Comparison of ENCODE assay signal across 16 cellular contexts in the genomic region with DNA sequence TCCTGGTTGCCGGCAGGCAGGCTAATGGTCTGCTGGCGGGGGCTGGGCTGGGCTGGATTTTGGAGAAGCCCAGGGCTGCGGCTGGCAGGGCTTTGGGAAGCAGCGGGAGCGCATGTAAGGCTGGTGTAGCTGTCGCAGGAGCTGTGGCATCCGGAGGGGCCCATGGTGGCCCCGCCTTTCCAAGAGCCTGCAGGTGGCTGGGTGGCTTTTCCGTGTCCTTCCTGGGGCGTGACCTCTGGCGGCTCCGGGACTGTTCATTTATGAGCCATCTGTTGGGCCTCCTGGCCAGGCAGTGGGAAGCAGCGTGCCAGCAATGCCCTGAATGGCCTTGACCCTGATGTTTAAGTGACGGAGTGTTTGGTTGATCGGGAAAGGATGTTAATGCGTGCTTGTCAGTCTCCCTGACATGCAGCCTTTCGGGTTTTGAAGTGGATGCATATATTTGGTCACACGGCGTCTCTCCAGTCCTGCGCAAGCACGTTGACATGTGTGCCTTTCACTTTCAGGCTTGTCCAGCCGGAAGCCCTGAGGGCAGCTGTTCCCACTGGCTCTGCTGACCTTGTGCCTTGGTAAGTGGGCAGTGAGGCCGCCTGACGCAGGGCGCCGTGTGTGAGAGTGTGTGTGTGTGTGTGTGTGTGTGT. TPM values are rescaled to one million over a fixed set of nuclear protein-coding genes. Genes with fewer than 3 reads are reported as not detected.
DNase-seq lines count a peak whose midpoint lies in the region; ATAC-seq and TF ChIP-seq lines count a peak whose summit lies in the region.
"Had no signal": no experiment of that assay in that cellular context is flagged by ENCODE, and none has a peak within 500 bp of the region (broad histone marks: within the 10 kb centered on the region; RNA-seq: fewer than 3 reads in every experiment).

No MANE protein-coding gene starts in this region.

- H3K9me3 ChIP-seq in heart left ventricle (no peaks in the 10 kb centered on the region), neural progenitor cell (ENCODE audit: low read depth) (no peaks in the 10 kb centered on the region)

- no peaks in the 10 kb centered on the region for H3K27me3 Mint-ChIP-seq in natural killer cell treated with Interleukin-12 subunit alpha and Interleukin-12 subunit beta and Interleukin-15 and Interleukin-18, amount 100 ng/mL, for 72 hours
- H3K27me3 Mint-ChIP-seq in natural killer cell (ENCODE audit: low read depth in 2 of 2) (no peaks in the 10 kb centered on the region), neural progenitor cell (ENCODE audit: insufficient read depth, low read depth) (peaks cover 9% of the 10 kb centered on the region)
- H3K27me3 Mint-ChIP-seq in activated CD4-positive, alpha-beta memory T cell treated with anti-CD3 and anti-CD28 coated beads for 36 hours, result no peaks in the 10 kb centered on the region
- H3K27me3 Mint-ChIP-seq: activated CD4-positive, alpha-beta T cell treated with anti-CD3 and anti-CD28 coated beads, Interleukin-2, amount 10 ng/mL, durations not matched to agents 24 days and 14 days had no signal

- no peaks in the 10 kb centered on the region for H3K79me2 ChIP-seq in neural progenitor cell (ENCODE audit: low read depth)

- H3K36me3 ChIP-seq in heart left ventricle, result peaks cover 0 to 66% (median 13%) of the 10 kb centered on the region in 9 donors
- H3K36me3 ChIP-seq in neural progenitor cell, result no peaks in the 10 kb centered on the region

- H3K4me1 Mint-ChIP-seq in natural killer cell treated with Interleukin-12 subunit alpha and Interleukin-12 subunit beta and Interleukin-15 and Interleukin-18, amount 100 ng/mL, for 72 hours (ENCODE audit: low read depth in 2 of 2), result peaks cover 14 to 18% of the 10 kb centered on the region in 2 donors
- H3K4me1 Mint-ChIP-seq in natural killer cell (peaks cover 19 to 27% of the 10 kb centered on the region in 2 donors), neural progenitor cell (peaks cover 23% of the 10 kb centered on the region)
- H3K4me1 Mint-ChIP-seq in activated CD4-positive, alpha-beta memory T cell treated with anti-CD3 and anti-CD28 coated beads for 36 hours (ENCODE audit: low read depth), result peaks cover 19% of the 10 kb centered on the region

- TF ChIP-seq CTCF in natural killer cell (IDR thresholded peaks at IDR 0.05), result no peak
- no peak for TF ChIP-seq CTCF in heart left ventricle (IDR thresholded peaks at IDR 0.05)
- no peak for TF ChIP-seq CTCF in neural progenitor cell (IDR thresholded peaks at IDR 0.05)

- H3K27ac ChIP-seq in heart left ventricle (peak overlapping the region; percentile 36 to 89 (median 74)), neural progenitor cell (no peak overlapping the region)

- H3K4me1 ChIP-seq in heart left ventricle (peaks cover 3 to 29% (median 17%) of the 10 kb centered on the region in 12 donors), neural progenitor cell (no peaks in the 10 kb centered on the region)

- DNase-seq in natural killer cell treated with Interleukin-12 subunit alpha and Interleukin-12 subunit beta and Interleukin-15 and Interleukin-18, amount 100 ng/mL, for 72 hours (ENCODE audit: low spot score), result peak; percentile 54
- DNase-seq in natural killer cell (no peak), heart left ventricle (peak in 3 of 5 donors; percentile 56 to 73 (median 71)), neural progenitor cell (ENCODE audit: low spot score) (no peak), NCI-H2171 (lab: John Stamatoyannopoulos, UW) (no peak)
- DNase-seq in activated CD4-positive, alpha-beta memory T cell treated with anti-CD3 and anti-CD28 coated beads for 36 hours, result no peak
- DNase-seq: activated CD4-positive, alpha-beta T cell treated with anti-CD3 and anti-CD28 coated beads, Interleukin-2, amount 10 ng/mL, durations not matched to agents 24 days and 14 days; activated T-cell treated with anti-CD3 and anti-CD28 coated beads, Interleukin-2, amount 50 U/mL, for 72 hours; amniotic stem cell; COR-L47; NCI-H1048; NCI-H524 had no signal

- CTCF ChIA-PET in activated CD4-positive, alpha-beta memory T cell treated with anti-CD3 and anti-CD28 coated beads for 36 hours (lab: Charles Lee), result no interaction called here

- H3K9me3 Mint-ChIP-seq in natural killer cell treated with Interleukin-12 subunit alpha and Interleukin-12 subunit beta and Interleukin-15 and Interleukin-18, amount 100 ng/mL, for 72 hours, result no peaks in the 10 kb centered on the region
- H3K9me3 Mint-ChIP-seq in natural killer cell, result no peaks in the 10 kb centered on the region
- peaks cover 10% of the 10 kb centered on the region for H3K9me3 Mint-ChIP-seq in neural progenitor cell
- no peaks in the 10 kb centered on the region for H3K9me3 Mint-ChIP-seq in activated CD4-positive, alpha-beta memory T cell treated with anti-CD3 and anti-CD28 coated beads for 36 hours
- H3K9me3 Mint-ChIP-seq: activated CD4-positive, alpha-beta T cell treated with anti-CD3 and anti-CD28 coated beads, Interleukin-2, amount 10 ng/mL, durations not matched to agents 24 days and 14 days; activated T-cell treated with anti-CD3 and anti-CD28 coated beads, Interleukin-2, amount 50 U/mL, for 72 hours; T-helper 2 cell treated with Interferon-gamma antibody and Interleukin-4, amounts not matched to agents 5 μg/mL and 100 μg/mL, for 36 hours had no signal

- H3K27ac Mint-ChIP-seq in natural killer cell treated with Interleukin-12 subunit alpha and Interleukin-12 subunit beta and Interleukin-15 and Interleukin-18, amount 100 ng/mL, for 72 hours, result no peak overlapping the region
- H3K27ac Mint-ChIP-seq in natural killer cell, result no peak overlapping the region
- peak overlapping the region; percentile 55 for H3K27ac Mint-ChIP-seq in neural progenitor cell
- H3K27ac Mint-ChIP-seq in activated CD4-positive, alpha-beta memory T cell treated with anti-CD3 and anti-CD28 coated beads for 36 hours, result no peak overlapping the region
- H3K27ac Mint-ChIP-seq: activated T-cell treated with anti-CD3 and anti-CD28 coated beads, Interleukin-2, amount 50 U/mL, for 72 hours had no signal

- H3K27me3 ChIP-seq in heart left ventricle (no peaks in the 10 kb centered on the region), neural progenitor cell (no peaks in the 10 kb centered on the region)

- POLR2A ChIA-PET in activated CD4-positive, alpha-beta memory T cell treated with anti-CD3 and anti-CD28 coated beads for 36 hours (lab: Charles Lee), result no interaction called here

- no peak for ATAC-seq in natural killer cell treated with Interleukin-12 subunit alpha and Interleukin-12 subunit beta and Interleukin-15 and Interleukin-18, amount 100 ng/mL, for 72 hours
- no peak for ATAC-seq in natural killer cell
- peak; percentile 71 to 88 (median 78) for ATAC-seq in heart left ventricle
- no peak for ATAC-seq in GM18861 (IDR thresholded peaks at IDR 0.05; ENCODE audit: unreplicated experiment)
- no peak for ATAC-seq in HG02588 (IDR thresholded peaks at IDR 0.05; ENCODE audit: unreplicated experiment)
- ATAC-seq: activated T-cell treated with anti-CD3 and anti-CD28 coated beads, Interleukin-2, amount 50 U/mL, for 72 hours; Panc1 had no signal

- no peak overlapping the region for H3K4me3 Mint-ChIP-seq in natural killer cell treated with Interleukin-12 subunit alpha and Interleukin-12 subunit beta and Interleukin-15 and Interleukin-18, amount 100 ng/mL, for 72 hours
- H3K4me3 Mint-ChIP-seq in natural killer cell, result no peak overlapping the region
- no peak overlapping the region for H3K4me3 Mint-ChIP-seq in neural progenitor cell
- no peak overlapping the region for H3K4me3 Mint-ChIP-seq in activated CD4-positive, alpha-beta memory T cell treated with anti-CD3 and anti-CD28 coated beads for 36 hours
- H3K4me3 Mint-ChIP-seq: activated CD4-positive, alpha-beta T cell treated with anti-CD3 and anti-CD28 coated beads, Interleukin-2, amount 10 ng/mL, durations not matched to agents 24 days and 14 days; activated T-cell treated with anti-CD3 and anti-CD28 coated beads, Interleukin-2, amount 50 U/mL, for 72 hours; T-helper 2 cell treated with Interferon-gamma antibody and Interleukin-4, amounts not matched to agents 5 μg/mL and 100 μg/mL, for 36 hours had no signal

- intact Hi-C loops in natural killer cell (cut with micrococcal nuclease) (no loop called here), heart left ventricle (cut with DNase I) (loop anchor here in 2 of 10 donors (5.0 to 10.0 kb wide), 2 partner anchors 36 to 179 kb away; a partner anchor contains a TSS)
- intact Hi-C loops in activated CD4-positive, alpha-beta memory T cell treated with anti-CD3 and anti-CD28 coated beads for 36 hours (cut with micrococcal nuclease), result no loop called here

- WGBS in heart left ventricle, 4 donors, result 50 to 60% (median 54%) methylated on average over 18 to 26 of the region's 26 CpGs

- H4K20me1 ChIP-seq in neural progenitor cell (ENCODE audit: low read depth), result no peaks in the 10 kb centered on the region

- no peak overlapping the region for H3K9ac ChIP-seq in neural progenitor cell

- TF ChIP-seq POLR2A in heart left ventricle (IDR thresholded peaks at IDR 0.05), result no peak

- H3K36me3 Mint-ChIP-seq in natural killer cell treated with Interleukin-12 subunit alpha and Interleukin-12 subunit beta and Interleukin-15 and Interleukin-18, amount 100 ng/mL, for 72 hours, result peaks cover 5% of the 10 kb centered on the region
- H3K36me3 Mint-ChIP-seq in natural killer cell (no peaks in the 10 kb centered on the region), neural progenitor cell (peaks cover 22% of the 10 kb centered on the region)
- H3K36me3 Mint-ChIP-seq in activated CD4-positive, alpha-beta memory T cell treated with anti-CD3 and anti-CD28 coated beads for 36 hours, result peaks cover 20% of the 10 kb centered on the region

- H3F3A ChIP-seq in neural progenitor cell (ENCODE audit: low read depth), result no peaks in the 10 kb centered on the region

- H3K4me2 ChIP-seq in neural progenitor cell, result no peak overlapping the region

- H2AFZ ChIP-seq in neural progenitor cell (replicated peaks), result no peak overlapping the region

- H3K4me3 ChIP-seq in heart left ventricle, result peak overlapping the region in 2 of 12 donors; percentile 4 to 11
- no peak overlapping the region for H3K4me3 ChIP-seq in neural progenitor cell

RNA-seq across cellular contexts. Expression of a gene that starts 38.5 kb away (rescaled TPM):
- total RNA-seq in natural killer cell treated with Interleukin-12 subunit alpha and Interleukin-12 subunit beta and Interleukin-15 and Interleukin-18, amount 100 ng/mL, for 72 hours, result 100 to 1,000 TPM in 1 of 2 donors, 10 to 100 TPM in 1; 66.8 to 115 TPM
- 10 to 100 TPM; 39.5 to 45.7 (median 42.3) TPM for total RNA-seq in natural killer cell
- total RNA-seq in heart left ventricle, result 10 to 100 TPM; 48.7 to 86.0 (median 65.5) TPM
- polyA plus RNA-seq in heart left ventricle, result 10 to 100 TPM; 26.6 to 51.3 TPM
- 7.8 and 8.7 TPM in 2 replicates for total RNA-seq in neural progenitor cell (ENCODE audit: low replicate concordance)
- 10 to 100 TPM; 71.4 to 82.4 TPM for total RNA-seq in activated CD4-positive, alpha-beta memory T cell treated with anti-CD3 and anti-CD28 coated beads for 36 hours

Comparison
In these comparisons a context has a peak if more than half of its experiments do, and no peak if none do; other contexts are left out.
1. DNase-seq: peak in natural killer cell treated with Interleukin-12 subunit alpha and Interleukin-12 subunit beta and Interleukin-15 and Interleukin-18, amount 100 ng/mL, for 72 hours (single experiment) and heart left ventricle (3 of 5); none in natural killer cell (single experiment), neural progenitor cell (single experiment), NCI-H2171 (single experiment) and activated CD4-positive, alpha-beta memory T cell treated with anti-CD3 and anti-CD28 coated beads for 36 hours (single experiment).
2. ATAC-seq: peak in heart left ventricle (4 of 4); none in natural killer cell treated with Interleukin-12 subunit alpha and Interleukin-12 subunit beta and Interleukin-15 and Interleukin-18, amount 100 ng/mL, for 72 hours (0 of 2), natural killer cell (0 of 3), GM18861 (single experiment) and HG02588 (single experiment).